Comparison of ENCODE assay signal across 2 cellular contexts in genomic region chr7:47516985-47517590, GRCh38.
A peak's percentile ranks its signal among the peaks of the same experiment; 100 is the strongest.
TF ChIP-seq lines count a peak whose summit lies in the region.

No MANE protein-coding gene starts in this region.

TF ChIP-seq in liver, 16 proteins besides CTCF, POLR2A, EP300 and RAD21 (continued from another document):
- TF ChIP-seq ATF3 (IDR thresholded peaks at IDR 0.05) (no peak), RXRA (IDR thresholded peaks at IDR 0.05) (peak in 1 of 2 donors; percentile 12), FOXA1 (IDR thresholded peaks at IDR 0.05) (no peak), MAX (IDR thresholded peaks at IDR 0.05) (no peak), TAF1 (conservative IDR thresholded peaks at IDR 0.05) (no peak), EGR1 (IDR thresholded peaks at IDR 0.05; ENCODE audit: low read depth in 2 of 2) (no peak), FOXA2 (IDR thresholded peaks at IDR 0.05) (peak; percentile 8), JUND (IDR thresholded peaks at IDR 0.05) (no peak), HNF4G (IDR thresholded peaks at IDR 0.05) (no peak), NR2F2 (IDR thresholded peaks at IDR 0.05) (no peak)

TF ChIP-seq in HepG2, 621 proteins besides CTCF, POLR2A, EP300 and RAD21 (continued from another document):
- no peak for TF ChIP-seq REST (IDR thresholded peaks at IDR 0.05; ENCODE audit: borderline replicate concordance in 1 of 2, low read depth in 1 of 2, low read length in 2 of 2)
- no peak for TF ChIP-seq ZBTB43 (CRISPR knock-in tag; conservative IDR thresholded peaks at IDR 0.05)
- TF ChIP-seq HNRNPUL1 (IDR thresholded peaks at IDR 0.05; ENCODE audit: low read depth, low read length), result no peak
- no peak for TF ChIP-seq ZNF784 (CRISPR knock-in tag; IDR thresholded peaks at IDR 0.05; ENCODE audit: borderline replicate concordance)
- no peak for TF ChIP-seq PATZ1 (CRISPR knock-in tag; IDR thresholded peaks at IDR 0.05)
- TF ChIP-seq MTF1 (CRISPR knock-in tag; IDR thresholded peaks at IDR 0.05), result no peak
- TF ChIP-seq ADNP (CRISPR knock-in tag; IDR thresholded peaks at IDR 0.05), result no peak
- no peak for TF ChIP-seq ZZZ3 (CRISPR knock-in tag; IDR thresholded peaks at IDR 0.05; ENCODE audit: borderline replicate concordance)
- no peak for TF ChIP-seq HOXA3 (CRISPR knock-in tag; IDR thresholded peaks at IDR 0.05)
- no peak for TF ChIP-seq SP1 (IDR thresholded peaks at IDR 0.05)
- TF ChIP-seq SP1 (CRISPR knock-in tag; IDR thresholded peaks at IDR 0.05), result no peak
- TF ChIP-seq ZNF253 (CRISPR knock-in tag; IDR thresholded peaks at IDR 0.05; ENCODE audit: borderline replicate concordance), result no peak
- no peak for TF ChIP-seq HNRNPLL (IDR thresholded peaks at IDR 0.05; ENCODE audit: low read depth, low read length, poor library complexity, severe bottlenecking)
